In genomic region chr10:133372507-133372906, GRCh38 we compare ENCODE assay signal across 9 cellular contexts. TPM values are rescaled to one million over a fixed set of nuclear protein-coding genes. Genes with fewer than 3 reads are reported as not detected.
A peak's percentile ranks its signal among the peaks of the same experiment; 100 is the strongest.
DNase-seq lines count a peak whose midpoint lies in the region; ATAC-seq and TF ChIP-seq lines count a peak whose summit lies in the region.
"Had no signal": no experiment of that assay in that cellular context is flagged by ENCODE, and none has a peak within 500 bp of the region (broad histone marks: within the 10 kb centered on the region; RNA-seq: fewer than 3 reads in every experiment).

No MANE protein-coding gene starts in this region.

- H3K4me3 ChIP-seq in DOHH2 (ENCODE audit: low read length) (peak overlapping the region; percentile 39), WI38 (ENCODE audit: low read depth, low read length) (peak overlapping the region; percentile 75), cardiac muscle cell (peak overlapping the region; percentile 75), rectal smooth muscle tissue (ENCODE audit: low read length) (peak overlapping the region; percentile 46)

- H3K27ac ChIP-seq in DOHH2 (ENCODE audit: low read depth, low read length) (no peak overlapping the region), cardiac muscle cell (no peak overlapping the region), rectal smooth muscle tissue (ENCODE audit: low read depth, low read length) (no peak overlapping the region)

- H3K27me3 ChIP-seq in DOHH2 (ENCODE audit: control insufficient read depth, low read length) (0 out of 2 replicates have a peak, but pooled peaks cover 3% of the 10 kb centered on the region), cardiac muscle cell (peaks cover 22% of the 10 kb centered on the region), rectal smooth muscle tissue (ENCODE audit: control insufficient read depth, insufficient read depth, low read length) (no peaks in the 10 kb centered on the region)

- H3K79me2 ChIP-seq in DOHH2 (ENCODE audit: control insufficient read depth, low read length), result no peaks in the 10 kb centered on the region

- no peaks in the 10 kb centered on the region for H3K9me2 ChIP-seq in DOHH2 (replicated peaks; ENCODE audit: control insufficient read depth, low read length)

- peak overlapping the region; percentile 54 for H3K4me2 ChIP-seq in DOHH2 (ENCODE audit: low read length)

- no peaks in the 10 kb centered on the region for H3K9me3 ChIP-seq in DOHH2 (ENCODE audit: control insufficient read depth, insufficient read depth, low read length)
- no peaks in the 10 kb centered on the region for H3K9me3 ChIP-seq in cardiac muscle cell (ENCODE audit: low read depth)

- no peaks in the 10 kb centered on the region; the same call in 1 of the 2 replicates for H3K36me3 ChIP-seq in DOHH2 (ENCODE audit: control insufficient read depth, low read length)
- peaks cover 20% of the 10 kb centered on the region for H3K36me3 ChIP-seq in cardiac muscle cell
- H3K36me3 ChIP-seq in rectal smooth muscle tissue (ENCODE audit: control insufficient read depth, insufficient read depth, low read length), result peaks cover 22% of the 10 kb centered on the region

- peaks cover 5% of the 10 kb centered on the region; the same call in 1 of the 2 replicates for H3F3A ChIP-seq in DOHH2 (ENCODE audit: control insufficient read depth, insufficient read depth)

- no peak for ATAC-seq in GM19023 (IDR thresholded peaks at IDR 0.05; ENCODE audit: unreplicated experiment)

- no peaks in the 10 kb centered on the region for H4K20me1 ChIP-seq in DOHH2 (ENCODE audit: control insufficient read depth, insufficient read depth, low read depth, low read length)

- no peak for TF ChIP-seq CTCF in DOHH2 (IDR thresholded peaks at IDR 0.05; ENCODE audit: low read depth, low read length, poor library complexity, severe bottlenecking)
- no peak for TF ChIP-seq CTCF in WI38 (IDR thresholded peaks at IDR 0.05; ENCODE audit: low read depth, low read length)
- no peak for TF ChIP-seq CTCF in cardiac muscle cell (IDR thresholded peaks at IDR 0.05; ENCODE audit: low read depth, low read length)

- peaks cover 11% of the 10 kb centered on the region for H3K4me1 ChIP-seq in DOHH2 (ENCODE audit: control insufficient read depth, low read length)
- H3K4me1 ChIP-seq in cardiac muscle cell (ENCODE audit: low read depth), result no peaks in the 10 kb centered on the region
- H3K4me1 ChIP-seq in rectal smooth muscle tissue (ENCODE audit: control insufficient read depth, insufficient read depth, low read length), result peaks cover 2% of the 10 kb centered on the region

- DNase-seq in cardiac muscle cell (ENCODE audit: low read depth in 1 of 2, low spot score in 1 of 2) (no peak), NCI-H1092 (lab: John Stamatoyannopoulos, UW) (no peak), NCI-H1694 treated with DMSO at 0.1 percent for 48 hours (lab: John Stamatoyannopoulos, UW) (no peak), nucleus accumbens (lab: John Stamatoyannopoulos, UW) (no peak)

- no peak overlapping the region for H3K9ac ChIP-seq in rectal smooth muscle tissue (ENCODE audit: low read length)

RNA-seq across cellular contexts. Expression of gene ECHS1, which starts 0.6 kb away (rescaled TPM):
- total RNA-seq in cardiac muscle cell, result 111 and 159 TPM in 2 replicates
- polyA plus RNA-seq in cardiac muscle cell, result 184 and 243 TPM in 2 replicates

RNA-seq across cellular contexts. Expression of gene PAOX, which starts 6.6 kb away (rescaled TPM):
- 14.8 and 15.8 TPM in 2 replicates for total RNA-seq in cardiac muscle cell
- 18.2 and 20.1 TPM in 2 replicates for polyA plus RNA-seq in cardiac muscle cell

RNA-seq across cellular contexts. Expression of gene FUOM, which starts 14.7 kb away (rescaled TPM):
- total RNA-seq in cardiac muscle cell, result 20.0 and 58.1 TPM in 2 replicates
- 22.1 and 68.5 TPM in 2 replicates for polyA plus RNA-seq in cardiac muscle cell

RNA-seq across cellular contexts. Expression of gene MTG1, which starts 21.4 kb away (rescaled TPM):
- 35.3 and 65.1 TPM in 2 replicates for total RNA-seq in cardiac muscle cell
- 83.1 and 123 TPM in 2 replicates for polyA plus RNA-seq in cardiac muscle cell

RNA-seq across cellular contexts. Expression of gene PRAP1, which starts 25.3 kb away (rescaled TPM):
- total RNA-seq in cardiac muscle cell, result 0.35 and 2.3 TPM in 2 replicates
- polyA plus RNA-seq in cardiac muscle cell, result 1.6 and 3.5 TPM in 2 replicates
- total RNA-seq: occipital lobe had no signal
